ENCODE assay signal across 27 cellular contexts in the genomic region with DNA sequence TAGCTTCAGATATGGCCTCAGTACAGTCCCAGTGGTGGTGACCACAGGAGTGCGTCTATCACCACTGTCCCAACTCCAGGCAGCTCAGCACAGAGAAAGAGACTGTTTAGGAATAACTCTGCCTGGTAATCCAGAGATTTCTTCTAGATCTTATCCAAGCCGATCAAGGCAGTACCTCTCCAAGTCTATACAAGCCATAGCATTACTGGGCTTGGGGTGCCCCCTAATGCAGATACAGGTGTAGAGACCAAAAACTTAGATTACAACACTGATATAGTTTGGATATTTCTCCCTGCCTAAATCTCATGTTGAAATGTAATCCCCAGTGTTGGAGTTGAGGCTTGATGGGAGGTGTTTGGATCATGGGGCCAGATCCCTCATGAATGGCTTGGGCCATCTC.
DNase-seq lines count a peak whose midpoint lies in the region; ATAC-seq and TF ChIP-seq lines count a peak whose summit lies in the region.
"Had no signal": no experiment of that assay in that cellular context is flagged by ENCODE, and none has a peak within 500 bp of the region (broad histone marks: within the 10 kb centered on the region; RNA-seq: fewer than 3 reads in every experiment).

No MANE protein-coding gene starts in this region.

- no peaks in the 10 kb centered on the region for H3K27me3 ChIP-seq in left ventricle myocardium inferior (ENCODE audit: low read depth)
- H3K27me3 ChIP-seq in WERI-Rb-1 (ENCODE audit: insufficient read depth, low read depth, severe bottlenecking): peaks cover 2% of the 10 kb centered on the region
- no peaks in the 10 kb centered on the region for H3K27me3 ChIP-seq in foreskin keratinocyte
- H3K27me3 ChIP-seq: brain microvascular endothelial cell, right lobe of liver had no signal

- no peaks in the 10 kb centered on the region for H3K4me1 ChIP-seq in left ventricle myocardium inferior
- H3K4me1 ChIP-seq in foreskin keratinocyte: no peaks in the 10 kb centered on the region
- H3K4me1 ChIP-seq: lower lobe of right lung, right lobe of liver had no signal

- H3K4me3 ChIP-seq in left ventricle myocardium inferior: no peak overlapping the region
- no peak overlapping the region for H3K4me3 ChIP-seq in WERI-Rb-1 (ENCODE audit: low read depth, low read length)
- H3K4me3 ChIP-seq: lower lobe of right lung, mucosa of descending colon, right lobe of liver had no signal

- H3K4me1 Mint-ChIP-seq in type B pancreatic cell (ENCODE audit: unreplicated experiment) (no peaks in the 10 kb centered on the region), CD14-positive monocyte (no peaks in the 10 kb centered on the region)
- H3K4me1 Mint-ChIP-seq: nephron progenitor cell had no signal

- DNase-seq in left ventricle myocardium inferior: no peak
- no peak for DNase-seq in Right ventricle myocardium inferior (ENCODE audit: missing footprints)
- DNase-seq in WERI-Rb-1: peak; percentile 14
- no peak for DNase-seq in foreskin keratinocyte
- no peak for DNase-seq in type B pancreatic cell (ENCODE audit: extremely low spot score, unreplicated experiment)
- DNase-seq in GM03348 (ENCODE audit: low spot score): no peak
- DNase-seq in CD14-positive monocyte (ENCODE audit: low spot score): no peak
- DNase-seq in NCI-H69 (lab: John Stamatoyannopoulos, UW): no peak
- DNase-seq: activated CD8-positive, alpha-beta memory T cell treated with anti-CD3 and anti-CD28 coated beads for 24 hours; activated naive CD4-positive, alpha-beta T cell; activated T-cell treated with anti-CD3 and anti-CD28 coated beads, Interleukin-2, amount 50 U/mL, for 24 hours; brain microvascular endothelial cell; DMS153; GDM1; HCEC 1CT; islet precursor cell; Kasumi-1; lower lobe of right lung; NCI-H1694 treated with DMSO at 0.1 percent for 48 hours; nephron progenitor cell; right lobe of liver; stimulated activated CD4-positive, alpha-beta T cell treated with anti-CD3 and anti-CD28 coated beads, Interleukin-12 subunit alpha, Interleukin-12 subunit beta, amount 100 ng/mL, for 4 hours; stimulated activated CD4-positive, alpha-beta T cell treated with anti-CD3 and anti-CD28 coated beads, Interleukin-4, amount 100 ng/mL, for 24 hours; stimulated activated naive CD4-positive, alpha-beta T cell treated with Interleukin-2 at 50 U/mL for 16 hours had no signal

- no peaks in the 10 kb centered on the region for H3K9me3 ChIP-seq in left ventricle myocardium inferior (replicated peaks)
- no peaks in the 10 kb centered on the region for H3K9me3 ChIP-seq in WERI-Rb-1 (ENCODE audit: severe bottlenecking)
- H3K9me3 ChIP-seq: lower lobe of right lung, mucosa of descending colon, right lobe of liver had no signal

- intact Hi-C loops in left ventricle myocardium inferior (cut with micrococcal nuclease) (no loop called here), Right ventricle myocardium inferior (cut with DNase I) (no loop called here), CD14-positive monocyte (cut with micrococcal nuclease) (no loop called here)

- no peaks in the 10 kb centered on the region for H3K27me3 Mint-ChIP-seq in type B pancreatic cell
- H3K27me3 Mint-ChIP-seq in CD14-positive monocyte (ENCODE audit: low read depth in 3 of 3): no peaks in the 10 kb centered on the region

- H3K27ac ChIP-seq in left ventricle myocardium inferior (replicated peaks) (peak overlapping the region; percentile 58), WERI-Rb-1 (no peak overlapping the region), foreskin keratinocyte (no peak overlapping the region)
- H3K27ac ChIP-seq: brain microvascular endothelial cell, C4-2B, lower lobe of right lung, right lobe of liver had no signal

- peaks cover 5% of the 10 kb centered on the region for H3K9me3 Mint-ChIP-seq in type B pancreatic cell
- H3K9me3 Mint-ChIP-seq in CD14-positive monocyte: peaks cover 0 to 7% (median 3%) of the 10 kb centered on the region in 7 donors

- ATAC-seq in Right ventricle myocardium inferior (no peak), foreskin keratinocyte (no peak)
- ATAC-seq: Panc1 had no signal

- H3K36me3 ChIP-seq in left ventricle myocardium inferior: no peaks in the 10 kb centered on the region
- H3K36me3 ChIP-seq in WERI-Rb-1: no peaks in the 10 kb centered on the region
- H3K36me3 ChIP-seq: brain microvascular endothelial cell, lower lobe of right lung, right lobe of liver had no signal

- no peak for TF ChIP-seq CTCF in left ventricle myocardium inferior (IDR thresholded peaks at IDR 0.05; ENCODE audit: borderline replicate concordance)
- no peak for TF ChIP-seq CTCF in WERI-Rb-1 (IDR thresholded peaks at IDR 0.05; ENCODE audit: low read depth, low read length)
- peak; percentile 22 for TF ChIP-seq CTCF in foreskin keratinocyte (conservative IDR thresholded peaks at IDR 0.05)
- TF ChIP-seq CTCF in type B pancreatic cell (conservative IDR thresholded peaks at IDR 0.05): peak; percentile 37
- no peak for TF ChIP-seq CTCF in CD14-positive monocyte (IDR thresholded peaks at IDR 0.05)

- H3K27ac Mint-ChIP-seq in type B pancreatic cell (no peak overlapping the region), CD14-positive monocyte (no peak overlapping the region)
- H3K27ac Mint-ChIP-seq: activated T-cell treated with anti-CD3 and anti-CD28 coated beads, Interleukin-2, amount 50 U/mL, for 24 hours; nephron progenitor cell had no signal

- H3K36me3 Mint-ChIP-seq in type B pancreatic cell (no peaks in the 10 kb centered on the region), CD14-positive monocyte (no peaks in the 10 kb centered on the region)

- H3K4me3 Mint-ChIP-seq in type B pancreatic cell (no peak overlapping the region), CD14-positive monocyte (no peak overlapping the region)
- H3K4me3 Mint-ChIP-seq: activated T-cell treated with anti-CD3 and anti-CD28 coated beads, Interleukin-2, amount 50 U/mL, for 24 hours; nephron progenitor cell had no signal

Comparison
In these comparisons a context has a peak if more than half of its experiments do, and no peak if none do; other contexts are left out.
1. CTCF ChIP-seq: peak in foreskin keratinocyte (single experiment) and type B pancreatic cell (single experiment); none in left ventricle myocardium inferior (single experiment), WERI-Rb-1 (single experiment) and CD14-positive monocyte (single experiment).